Comparison of ENCODE assay signal across 27 cellular contexts in genomic region chr3:32869513-32870047, GRCh38. TPM values are rescaled to one million over a fixed set of nuclear protein-coding genes. Genes with fewer than 3 reads are reported as not detected.
DNase-seq lines count a peak whose midpoint lies in the region; ATAC-seq and TF ChIP-seq lines count a peak whose summit lies in the region.
"Had no signal": no experiment of that assay in that cellular context is flagged by ENCODE, and none has a peak within 500 bp of the region (broad histone marks: within the 10 kb centered on the region; RNA-seq: fewer than 3 reads in every experiment).

No MANE protein-coding gene starts in this region.

- H3K36me3 Mint-ChIP-seq in GM23338 (ENCODE audit: low read depth) (peaks cover 26% of the 10 kb centered on the region; the same call in 2 of the 3 replicates), nephron progenitor cell (ENCODE audit: low read depth) (peaks cover 31% of the 10 kb centered on the region)
- H3K36me3 Mint-ChIP-seq: naive B cell had no signal

- H3K27ac ChIP-seq in GM23338 (ENCODE audit: low read depth) (peak overlapping the region; percentile 98), SJCRH30 (no peak overlapping the region), iPS DF 6.9 (ENCODE audit: low read length) (peak overlapping the region; percentile 51)
- H3K27ac ChIP-seq: body of pancreas, C4-2B, SJSA1 had no signal

- H3K27me3 ChIP-seq in GM23338 (ENCODE audit: insufficient read depth) (no peaks in the 10 kb centered on the region), SJCRH30 (no peaks in the 10 kb centered on the region), iPS DF 6.9 (ENCODE audit: control insufficient read depth, insufficient read depth, low read length) (no peaks in the 10 kb centered on the region)
- H3K27me3 ChIP-seq: body of pancreas, SJSA1 had no signal

- H3F3A ChIP-seq in GM23338 (replicated peaks; ENCODE audit: low read depth), result peaks cover 36% of the 10 kb centered on the region

- H3K9me3 Mint-ChIP-seq in GM23338 (no peaks in the 10 kb centered on the region), nephron progenitor cell (no peaks in the 10 kb centered on the region)
- H3K9me3 Mint-ChIP-seq: activated CD8-positive, alpha-beta T cell treated with anti-CD3 and anti-CD28 coated beads for 36 hours; naive B cell had no signal

- peak overlapping the region; percentile 77 for H3K4me2 ChIP-seq in GM23338
- H3K4me2 ChIP-seq: smooth muscle cell had no signal

- H4K20me1 ChIP-seq in GM23338 (replicated peaks; ENCODE audit: insufficient read depth), result peaks cover 62% of the 10 kb centered on the region

- TF ChIP-seq CTCF in GM23338 (conservative IDR thresholded peaks at IDR 0.05; ENCODE audit: low read depth in 2 of 2), result 0 out of 4 replicates have a peak, but pooled peaks of 1 of the 2 experiments have one; percentile 6
- TF ChIP-seq CTCF in nephron progenitor cell (IDR thresholded peaks at IDR 0.05), result no peak

- no peaks in the 10 kb centered on the region for H3K9me3 ChIP-seq in SJCRH30 (replicated peaks)
- no peaks in the 10 kb centered on the region for H3K9me3 ChIP-seq in iPS DF 6.9 (ENCODE audit: control insufficient read depth, insufficient read depth, low read length)
- H3K9me3 ChIP-seq: body of pancreas, SJSA1 had no signal

- DNase-seq in GM23338 (ENCODE audit: low spot score) (peak; percentile 99), SJCRH30 (peak; percentile 18 to 24), iPS DF 6.9 (ENCODE audit: low read depth, low spot score) (peak; percentile 95), nephron progenitor cell (peak; percentile 79), A172 (ENCODE audit: low spot score) (no peak)
- DNase-seq: activated CD4-positive, alpha-beta T cell treated with anti-CD3 and anti-CD28 coated beads for 1 hour; activated CD8-positive, alpha-beta T cell treated with anti-CD3 and anti-CD28 coated beads for 36 hours; activated effector memory CD4-positive, alpha-beta T cell treated with anti-CD3 and anti-CD28 coated beads, Interleukin-2, amount 50 U/mL, for 16 hours; body of pancreas; Calu3; effector CD4-positive, alpha-beta T cell; erythroblast; naive B cell; NCI-H1436; NCI-H2107; retina; stimulated activated CD4-positive, alpha-beta T cell treated with anti-CD3 and anti-CD28 coated beads, Interleukin-2, amount 100 ng/mL, for 24 hours had no signal

- peaks cover 84% of the 10 kb centered on the region for H3K4me1 ChIP-seq in GM23338 (ENCODE audit: insufficient read depth)
- H3K4me1 ChIP-seq in SJCRH30, result no peaks in the 10 kb centered on the region
- H3K4me1 ChIP-seq in iPS DF 6.9 (ENCODE audit: control insufficient read depth, insufficient read depth, low read length), result peaks cover 24% of the 10 kb centered on the region
- H3K4me1 ChIP-seq: body of pancreas, SJSA1 had no signal

- H3K36me3 ChIP-seq in GM23338 (ENCODE audit: insufficient read depth) (peaks cover 1% of the 10 kb centered on the region; the same call in 1 of the 2 replicates), SJCRH30 (no peaks in the 10 kb centered on the region), iPS DF 6.9 (ENCODE audit: control insufficient read depth, insufficient read depth, low read length) (peaks cover 7% of the 10 kb centered on the region; the same call in 1 of the 2 replicates)
- H3K36me3 ChIP-seq: SJSA1 had no signal

- no CpG with 5 or more reads among the region's 15 CpGs for WGBS in iPS DF 6.9 (ENCODE audit: insufficient coverage, insufficient read length)

- peak; percentile 71 for ATAC-seq in GM23338
- ATAC-seq in HG02852 (IDR thresholded peaks at IDR 0.05; ENCODE audit: unreplicated experiment), result no peak
- no peak for ATAC-seq in GM21737 (IDR thresholded peaks at IDR 0.05; ENCODE audit: unreplicated experiment)
- no peak for ATAC-seq in HG02798 (IDR thresholded peaks at IDR 0.05; ENCODE audit: poor library complexity, unreplicated experiment)
- ATAC-seq: activated CD8-positive, alpha-beta T cell treated with anti-CD3 and anti-CD28 coated beads for 36 hours; body of pancreas had no signal

- H3K4me3 Mint-ChIP-seq in GM23338, result peak overlapping the region; percentile 63
- peak overlapping the region; percentile 67 for H3K4me3 Mint-ChIP-seq in nephron progenitor cell
- H3K4me3 Mint-ChIP-seq: activated CD8-positive, alpha-beta T cell treated with anti-CD3 and anti-CD28 coated beads for 36 hours; naive B cell had no signal

- H3K4me1 Mint-ChIP-seq in GM23338, result peaks cover 94% of the 10 kb centered on the region
- peaks cover 99% of the 10 kb centered on the region for H3K4me1 Mint-ChIP-seq in nephron progenitor cell
- H3K4me1 Mint-ChIP-seq: naive B cell had no signal

- H3K27ac Mint-ChIP-seq in GM23338 (peak overlapping the region; percentile 96), nephron progenitor cell (peak overlapping the region; percentile 98)
- H3K27ac Mint-ChIP-seq: activated CD8-positive, alpha-beta T cell treated with anti-CD3 and anti-CD28 coated beads for 36 hours; naive B cell had no signal

- peaks cover 58% of the 10 kb centered on the region for H3K27me3 Mint-ChIP-seq in GM23338 (ENCODE audit: insufficient read depth, low read depth, poor library complexity)
- H3K27me3 Mint-ChIP-seq in nephron progenitor cell (ENCODE audit: low read depth, poor library complexity), result peaks cover 4% of the 10 kb centered on the region
- H3K27me3 Mint-ChIP-seq: activated CD8-positive, alpha-beta T cell treated with anti-CD3 and anti-CD28 coated beads for 36 hours had no signal

- no peak overlapping the region for H2AFZ ChIP-seq in GM23338

- H3K9me2 ChIP-seq in GM23338 (ENCODE audit: insufficient read depth), result no peaks in the 10 kb centered on the region

- H3K79me2 ChIP-seq in GM23338 (replicated peaks; ENCODE audit: insufficient read depth), result peaks cover 97% of the 10 kb centered on the region

- peak overlapping the region; percentile 50 for H3K4me3 ChIP-seq in GM23338
- no peak overlapping the region for H3K4me3 ChIP-seq in SJCRH30
- H3K4me3 ChIP-seq in iPS DF 6.9 (ENCODE audit: low read length), result no peak overlapping the region; the same call in 1 of the 2 replicates
- H3K4me3 ChIP-seq: body of pancreas, SJSA1, smooth muscle cell had no signal

TF ChIP-seq in GM23338, 12 proteins besides CTCF, POLR2A, EP300 and RAD21:
- TF ChIP-seq, protein P1, sequence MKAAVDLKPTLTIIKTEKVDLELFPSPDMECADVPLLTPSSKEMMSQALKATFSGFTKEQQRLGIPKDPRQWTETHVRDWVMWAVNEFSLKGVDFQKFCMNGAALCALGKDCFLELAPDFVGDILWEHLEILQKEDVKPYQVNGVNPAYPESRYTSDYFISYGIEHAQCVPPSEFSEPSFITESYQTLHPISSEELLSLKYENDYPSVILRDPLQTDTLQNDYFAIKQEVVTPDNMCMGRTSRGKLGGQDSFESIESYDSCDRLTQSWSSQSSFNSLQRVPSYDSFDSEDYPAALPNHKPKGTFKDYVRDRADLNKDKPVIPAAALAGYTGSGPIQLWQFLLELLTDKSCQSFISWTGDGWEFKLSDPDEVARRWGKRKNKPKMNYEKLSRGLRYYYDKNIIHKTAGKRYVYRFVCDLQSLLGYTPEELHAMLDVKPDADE (IDR thresholded peaks at IDR 0.05), result peak; percentile 30; the same call in 1 of the 2 replicates
- peak; percentile 64 for TF ChIP-seq POLR2AphosphoS5 (IDR thresholded peaks at IDR 0.05; ENCODE audit: low read depth)
- no peak for TF ChIP-seq EZH2 (IDR thresholded peaks at IDR 0.05; ENCODE audit: low read depth, unreplicated experiment)
- TF ChIP-seq CREB1 (CRISPR knock-in tag; IDR thresholded peaks at IDR 0.05; ENCODE audit: low read depth), result peak; percentile 63
- peak; percentile 22 for TF ChIP-seq REST (IDR thresholded peaks at IDR 0.05; ENCODE audit: unreplicated experiment)
- TF ChIP-seq ZNF114 (CRISPR knock-in tag; IDR thresholded peaks at IDR 0.05), result no peak
- peak; percentile 68; the same call in 1 of the 2 replicates for TF ChIP-seq NANOG (IDR thresholded peaks at IDR 0.05; ENCODE audit: borderline replicate concordance)
- no peak for TF ChIP-seq ZNF331 (CRISPR knock-in tag; IDR thresholded peaks at IDR 0.05; ENCODE audit: low read depth)
- no peak for TF ChIP-seq JUNB (IDR thresholded peaks at IDR 0.05; ENCODE audit: unreplicated experiment)

RNA-seq across cellular contexts. Expression of gene TRIM71, which starts 51.8 kb away (rescaled TPM):
- 318 and 346 TPM in 2 replicates for total RNA-seq in GM23338 (2014; rRNA removed; shearing (Covaris generic))
- polyA plus RNA-seq in GM23338 (2016; fragmentation: Nextera tagmentation; extraction: Ambion mirVana), result 71.2 and 71.5 TPM in 2 replicates
- 0.05 TPM in 1 of 2 replicates, not detected in the other for total RNA-seq in SJCRH30 (2014; rRNA removed; shearing (Covaris generic))
- under 0.01 and 0.05 TPM in 2 replicates for total RNA-seq in A172 (2014; rRNA removed; shearing (Covaris generic))
- total RNA-seq: body of pancreas, Calu3, Daoy, fibroblast of villous mesenchyme, NCI-H460, osteocyte had no signal

Comparison
In these comparisons a context has a peak if more than half of its experiments do, and no peak if none do; other contexts are left out.
1. RNA of gene TRIM71, which starts 51.8 kb away (total RNA-seq): 318 to 346 TPM in GM23338; under 0.01 to 0.05 TPM in A172 and 0.05 TPM in SJCRH30; every median in the first group is over 100 times any median in the second.